Comparison of ENCODE assay signal across 8 cellular contexts in the genomic region with DNA sequence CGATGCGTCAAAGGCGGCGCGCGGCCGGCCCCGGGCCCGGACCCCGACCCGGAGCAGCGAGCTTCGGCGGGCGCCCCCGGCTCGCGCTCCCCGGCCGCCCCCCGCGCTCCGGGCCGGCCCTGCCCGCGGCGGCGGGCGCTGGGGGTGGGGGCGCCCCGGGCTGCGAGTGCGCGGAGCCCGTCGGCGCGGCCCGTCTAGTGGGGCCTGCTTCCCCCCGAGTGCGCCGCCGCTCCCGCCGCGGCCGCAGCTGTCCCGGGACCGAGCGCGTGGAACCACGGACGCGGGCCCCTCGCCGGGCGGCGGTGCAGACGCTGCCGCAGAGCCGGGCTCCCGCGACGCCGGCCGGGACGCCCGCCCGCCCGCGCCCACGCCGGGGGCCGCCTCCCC. TPM values are rescaled to one million over a fixed set of nuclear protein-coding genes. Genes with fewer than 3 reads are reported as not detected.
DNase-seq lines count a peak whose midpoint lies in the region; ATAC-seq and TF ChIP-seq lines count a peak whose summit lies in the region.

No MANE protein-coding gene starts in this region.

- ATAC-seq in GM21737 (IDR thresholded peaks at IDR 0.05; ENCODE audit: unreplicated experiment) (peak; percentile 12), left lung (no peak), upper lobe of left lung (ENCODE audit: low FRiP score in 2 of 2) (no peak), GM19455 (IDR thresholded peaks at IDR 0.05; ENCODE audit: unreplicated experiment) (no peak), HG02981 (IDR thresholded peaks at IDR 0.05; ENCODE audit: unreplicated experiment) (no peak)

- H3K4me1 Mint-ChIP-seq in activated CD4-positive, alpha-beta memory T cell treated with anti-CD3 and anti-CD28 coated beads, Interleukin-2, amount 10 ng/mL, durations not matched to agents 7 days and 5 days, result peaks cover 47% of the 10 kb centered on the region

- peaks cover 25% of the 10 kb centered on the region for H3K36me3 Mint-ChIP-seq in activated CD4-positive, alpha-beta memory T cell treated with anti-CD3 and anti-CD28 coated beads, Interleukin-2, amount 10 ng/mL, durations not matched to agents 7 days and 5 days (ENCODE audit: low read depth)

- POLR2A ChIA-PET in A673 (lab: Charles Lee; ENCODE audit: low non-redundant PET), result no interaction called here
- POLR2A ChIA-PET in activated CD4-positive, alpha-beta memory T cell treated with anti-CD3 and anti-CD28 coated beads, Interleukin-2, amount 10 ng/mL, durations not matched to agents 7 days and 5 days (lab: Charles Lee), result interaction anchor here (0.6 to 3.0 kb wide), 8 partner anchors 10 to 235 kb away, joined by 3 to 10 read pairs (median 4); partner anchors contain the start of gene CREBBP

- H3K27me3 ChIP-seq in A673 (replicated peaks; ENCODE audit: insufficient read depth, low read depth, low read length, poor library complexity) (no peaks in the 10 kb centered on the region), left lung (peaks cover 0 to 12% of the 10 kb centered on the region in 2 donors), upper lobe of left lung (no peaks in the 10 kb centered on the region)

- DNase-seq in A673 (ENCODE audit: low spot score) (no peak), left lung (no peak), upper lobe of left lung (no peak), Kasumi-1 (lab: John Stamatoyannopoulos, UW) (no peak)
- DNase-seq in activated CD4-positive, alpha-beta memory T cell treated with anti-CD3 and anti-CD28 coated beads, Interleukin-2, amount 10 ng/mL, durations not matched to agents 7 days and 5 days, result no peak

- TF ChIP-seq POLR2A in upper lobe of left lung (IDR thresholded peaks at IDR 0.05), result peak in 1 of 4 donors; percentile 6

- H3K4me3 Mint-ChIP-seq in activated CD4-positive, alpha-beta memory T cell treated with anti-CD3 and anti-CD28 coated beads, Interleukin-2, amount 10 ng/mL, durations not matched to agents 7 days and 5 days, result peak overlapping the region; percentile 70

- H3K27me3 Mint-ChIP-seq in activated CD4-positive, alpha-beta memory T cell treated with anti-CD3 and anti-CD28 coated beads, Interleukin-2, amount 10 ng/mL, durations not matched to agents 7 days and 5 days, result peaks cover 12% of the 10 kb centered on the region

- 1% methylated on average over 25 of the region's 74 CpGs; no CpG with 5 or more reads in 1 of the 2 donors for WGBS in upper lobe of left lung, 2 donors

- no peaks in the 10 kb centered on the region for H3K9me3 ChIP-seq in A673 (ENCODE audit: low read depth, low read length, poor library complexity, severe bottlenecking)
- no peaks in the 10 kb centered on the region for H3K9me3 ChIP-seq in left lung
- no peaks in the 10 kb centered on the region for H3K9me3 ChIP-seq in upper lobe of left lung

- H3K4me1 ChIP-seq in A673 (ENCODE audit: insufficient read depth, low read length, poor library complexity, severe bottlenecking) (peaks cover 12% of the 10 kb centered on the region), left lung (peaks cover 30 to 55% of the 10 kb centered on the region in 2 donors), upper lobe of left lung (peaks cover 33 to 54% (median 46%) of the 10 kb centered on the region in 4 donors)

- no peak for TF ChIP-seq EP300 in upper lobe of left lung (IDR thresholded peaks at IDR 0.05)

- CTCF ChIA-PET in A673 (lab: Charles Lee), result interaction anchor here (0.8 kb wide), 1 partner anchor 138 kb away, joined by 4 read pairs; no protein-coding TSS in a partner anchor
- CTCF ChIA-PET in activated CD4-positive, alpha-beta memory T cell treated with anti-CD3 and anti-CD28 coated beads, Interleukin-2, amount 10 ng/mL, durations not matched to agents 7 days and 5 days (lab: Charles Lee), result interaction anchor here (0.7 to 2.4 kb wide), 2 partner anchors 9 to 138 kb away, joined by 3 to 14 read pairs; no protein-coding TSS in a partner anchor

- TF ChIP-seq CTCF in A673 (conservative IDR thresholded peaks at IDR 0.05; ENCODE audit: low read depth, low read length), result no peak
- TF ChIP-seq CTCF in left lung (IDR thresholded peaks at IDR 0.05), result no peak
- TF ChIP-seq CTCF in upper lobe of left lung (IDR thresholded peaks at IDR 0.05), result no peak

- intact Hi-C loops in A673 (cut with micrococcal nuclease; ENCODE audit: unreplicated experiment) (loop anchor here (5.0 kb wide), 2 partner anchors 134 to 136 kb away; no protein-coding TSS in a partner anchor), left lung (cut with DNase I) (no loop called here)

- H3K9me3 Mint-ChIP-seq in activated CD4-positive, alpha-beta memory T cell treated with anti-CD3 and anti-CD28 coated beads, Interleukin-2, amount 10 ng/mL, durations not matched to agents 7 days and 5 days, result no peaks in the 10 kb centered on the region

- no TSS peak for BruUV-seq in A673 (replicated peaks; lab: Mats Ljungman, UMichigan)

- H3K27ac Mint-ChIP-seq in activated CD4-positive, alpha-beta memory T cell treated with anti-CD3 and anti-CD28 coated beads, Interleukin-2, amount 10 ng/mL, durations not matched to agents 7 days and 5 days, result no peak overlapping the region

- no peaks in the 10 kb centered on the region for H3K36me3 ChIP-seq in A673 (ENCODE audit: insufficient read depth, low read length, poor library complexity, severe bottlenecking)
- H3K36me3 ChIP-seq in left lung, result no peaks in the 10 kb centered on the region
- H3K36me3 ChIP-seq in upper lobe of left lung, result no peaks in the 10 kb centered on the region

- peak overlapping the region; percentile 69 for H3K4me3 ChIP-seq in A673 (ENCODE audit: low read depth, low read length, poor library complexity, severe bottlenecking)
- H3K4me3 ChIP-seq in left lung, result peak overlapping the region; percentile 59 to 64
- peak overlapping the region; percentile 60 to 91 (median 80) for H3K4me3 ChIP-seq in upper lobe of left lung

- H3K27ac ChIP-seq in A673 (ENCODE audit: low read depth, low read length, poor library complexity, severe bottlenecking), result no peak overlapping the region
- H3K27ac ChIP-seq in left lung, result peak overlapping the region; percentile 58 to 62
- H3K27ac ChIP-seq in upper lobe of left lung, result peak overlapping the region; percentile 77 to 84 (median 80)

RNA-seq across cellular contexts. Expression of gene ADCY9, which starts 0.3 kb away (rescaled TPM):
- total RNA-seq in A673 (2021), result 7.0 and 8.8 TPM in 2 replicates
- 1 to 10 TPM; 9.0 to 9.5 TPM for total RNA-seq in activated CD4-positive, alpha-beta memory T cell treated with anti-CD3 and anti-CD28 coated beads, Interleukin-2, amount 10 ng/mL, durations not matched to agents 7 days and 5 days
- total RNA-seq in left lung, result 10 to 100 TPM; 39.7 to 61.1 TPM
- 10 to 100 TPM; 46.0 to 80.7 (median 68.4) TPM for total RNA-seq in upper lobe of left lung
